8 cellular contexts compared by ENCODE assay signal in the genomic region with DNA sequence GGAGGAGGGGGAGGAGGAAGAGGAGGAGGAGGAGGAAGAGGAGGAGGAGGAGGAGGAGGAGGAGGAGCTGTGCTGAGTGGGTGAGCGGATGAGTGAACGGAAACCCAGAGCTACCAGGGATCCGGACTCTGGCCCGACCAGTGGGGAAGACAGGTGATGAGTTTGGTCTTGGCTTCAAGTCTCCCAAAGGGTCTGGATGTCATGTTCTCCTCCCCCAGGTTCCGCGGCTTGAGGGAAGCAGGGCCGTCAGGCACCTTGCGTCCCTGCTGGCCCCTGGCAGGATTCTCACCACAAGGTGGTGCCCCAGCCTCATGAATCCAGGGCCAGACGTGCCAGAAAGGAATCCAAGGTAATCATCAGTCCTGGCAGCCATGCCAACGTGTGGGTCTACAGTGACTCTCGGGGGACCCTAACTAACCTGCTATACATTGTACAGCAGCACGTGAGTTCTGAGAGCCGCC. TPM values are rescaled to one million over a fixed set of nuclear protein-coding genes. Genes with fewer than 3 reads are reported as not detected.
DNase-seq lines count a peak whose midpoint lies in the region; ATAC-seq and TF ChIP-seq lines count a peak whose summit lies in the region.

No MANE protein-coding gene starts in this region.

- H3K4me3 ChIP-seq in parathyroid adenoma (ENCODE audit: low read depth, low read length) = no peak overlapping the region

- H3K4me3 Mint-ChIP-seq in glutamatergic neuron (ENCODE audit: unreplicated experiment) = no peak overlapping the region
- H3K4me3 Mint-ChIP-seq in CD14-positive monocyte = no peak overlapping the region

- H3K4me1 ChIP-seq in parathyroid adenoma = no peaks in the 10 kb centered on the region

- H3K27me3 Mint-ChIP-seq in glutamatergic neuron (ENCODE audit: unreplicated experiment) = no peaks in the 10 kb centered on the region
- H3K27me3 Mint-ChIP-seq in CD14-positive monocyte (ENCODE audit: low read depth in 3 of 3) = no peaks in the 10 kb centered on the region

- no peak overlapping the region for H3K9ac ChIP-seq in parathyroid adenoma

- TF ChIP-seq CTCF in GM10266 (IDR thresholded peaks at IDR 0.05; ENCODE audit: control insufficient read depth, insufficient read depth, low read depth, missing control alignments) = peak; percentile 84
- TF ChIP-seq CTCF in glutamatergic neuron (IDR thresholded peaks at IDR 0.05; ENCODE audit: partially characterized antibody, unreplicated experiment) = peak; percentile 67
- TF ChIP-seq CTCF in parathyroid adenoma (IDR thresholded peaks at IDR 0.05) = peak; percentile 74
- no peak for TF ChIP-seq CTCF in CD14-positive monocyte (IDR thresholded peaks at IDR 0.05)

- intact Hi-C loops in CD14-positive monocyte (cut with micrococcal nuclease) = loop anchor here in 1 of 2 donors (2.0 kb wide), 1 partner anchor 220 kb away; no protein-coding TSS in a partner anchor

- no peaks in the 10 kb centered on the region for H3K9me3 ChIP-seq in parathyroid adenoma (ENCODE audit: control insufficient read depth, low read length)

- no peaks in the 10 kb centered on the region for H3K36me3 ChIP-seq in parathyroid adenoma (ENCODE audit: control insufficient read depth, insufficient read depth, low read length)

- in situ Hi-C loops in KBM-7 (cut with MboI; ENCODE audit: low pct_unique_long_range_greater_than_20kb, low sequenced_read_pairs) = loop anchor here (25.0 kb wide), 3 partner anchors 126 to 476 kb away; a partner anchor contains a TSS

- H3K27ac ChIP-seq in parathyroid adenoma = no peak overlapping the region

- no peaks in the 10 kb centered on the region for H3K79me2 ChIP-seq in parathyroid adenoma

- H3K36me3 Mint-ChIP-seq in activated naive CD4-positive, alpha-beta T cell treated with anti-CD3 and anti-CD28 coated beads, Interleukin-2, amount 50 U/mL, for 72 hours = no peaks in the 10 kb centered on the region
- H3K36me3 Mint-ChIP-seq in glutamatergic neuron (ENCODE audit: unreplicated experiment) = no peaks in the 10 kb centered on the region
- H3K36me3 Mint-ChIP-seq in CD14-positive monocyte = peaks cover 43 to 63% of the 10 kb centered on the region in 2 donors

- no peaks in the 10 kb centered on the region for H3K9me3 Mint-ChIP-seq in activated naive CD4-positive, alpha-beta T cell treated with anti-CD3 and anti-CD28 coated beads, Interleukin-2, amount 50 U/mL, for 72 hours
- H3K9me3 Mint-ChIP-seq in glutamatergic neuron (ENCODE audit: unreplicated experiment) (no peaks in the 10 kb centered on the region), CD14-positive monocyte (no peaks in the 10 kb centered on the region)

- no peak overlapping the region for H3K4me2 ChIP-seq in parathyroid adenoma (ENCODE audit: low read length)

- H3K27ac Mint-ChIP-seq in activated naive CD4-positive, alpha-beta T cell treated with anti-CD3 and anti-CD28 coated beads, Interleukin-2, amount 50 U/mL, for 72 hours = no peak overlapping the region
- H3K27ac Mint-ChIP-seq in glutamatergic neuron (ENCODE audit: unreplicated experiment) = no peak overlapping the region
- H3K27ac Mint-ChIP-seq in CD14-positive monocyte = no peak overlapping the region

- H2AFZ ChIP-seq in parathyroid adenoma = no peak overlapping the region

- peak; percentile 63 to 82 for ATAC-seq in activated naive CD4-positive, alpha-beta T cell treated with anti-CD3 and anti-CD28 coated beads, Interleukin-2, amount 50 U/mL, for 72 hours
- ATAC-seq in GM21515 (IDR thresholded peaks at IDR 0.05; ENCODE audit: unreplicated experiment) = no peak

- H3K4me1 Mint-ChIP-seq in glutamatergic neuron (ENCODE audit: low read depth, unreplicated experiment) (no peaks in the 10 kb centered on the region), CD14-positive monocyte (no peaks in the 10 kb centered on the region)

- DNase-seq in GM10266 (ENCODE audit: extremely low spot score) (peak; percentile 62), KBM-7 (peak; percentile 83), RKO (ENCODE audit: low spot score) (peak; percentile 77), glutamatergic neuron (peak; percentile 83), CD14-positive monocyte (ENCODE audit: low spot score) (no peak)
- DNase-seq in activated naive CD4-positive, alpha-beta T cell treated with anti-CD3 and anti-CD28 coated beads, Interleukin-2, amount 50 U/mL, for 72 hours (ENCODE audit: low spot score in 2 of 2) = peak in 1 of 2 donors; percentile 64

- no peaks in the 10 kb centered on the region for H3K27me3 ChIP-seq in parathyroid adenoma (ENCODE audit: control insufficient read depth, insufficient read depth, low read length)

RNA-seq across cellular contexts. Expression of a gene that starts 13.5 kb away (rescaled TPM):
- total RNA-seq in activated naive CD4-positive, alpha-beta T cell treated with anti-CD3 and anti-CD28 coated beads, Interleukin-2, amount 50 U/mL, for 72 hours = 1 to 10 TPM; 3.5 to 8.7 TPM
- total RNA-seq in glutamatergic neuron (ENCODE audit: unreplicated experiment) = 70.9 TPM
- 1 to 10 TPM; 4.9 to 8.7 TPM for polyA plus RNA-seq in CD14-positive monocyte

RNA-seq across cellular contexts. Expression of a gene that starts 39.4 kb away (rescaled TPM):
- 10 to 100 TPM; 38.9 to 50.7 TPM for total RNA-seq in activated naive CD4-positive, alpha-beta T cell treated with anti-CD3 and anti-CD28 coated beads, Interleukin-2, amount 50 U/mL, for 72 hours
- 87.9 TPM for total RNA-seq in glutamatergic neuron (ENCODE audit: unreplicated experiment)
- 10 to 100 TPM; 36.0 to 44.0 TPM for polyA plus RNA-seq in CD14-positive monocyte
